15 cellular contexts compared by ENCODE assay signal in the genomic region with DNA sequence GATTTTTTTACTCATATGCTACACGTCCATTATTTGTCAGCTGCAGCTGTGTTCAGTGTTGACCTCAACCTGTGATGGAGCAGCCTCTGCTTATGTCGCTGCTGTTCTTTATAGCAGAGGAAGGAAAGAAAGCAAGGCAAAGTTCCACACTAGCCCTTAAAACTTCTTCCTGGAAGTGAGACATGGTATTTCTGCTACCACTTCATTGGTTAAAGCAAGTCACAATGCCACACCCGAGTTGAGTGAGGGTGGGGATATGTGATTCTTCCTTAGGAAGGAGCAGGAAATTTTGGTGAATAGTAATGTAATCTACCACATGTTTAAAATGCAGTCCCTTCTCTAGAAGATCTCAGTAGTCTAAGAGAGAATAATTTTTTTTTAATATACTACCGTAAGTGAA.
"Had no signal": no experiment of that assay in that cellular context is flagged by ENCODE, and none has a peak within 500 bp of the region (broad histone marks: within the 10 kb centered on the region; RNA-seq: fewer than 3 reads in every experiment).

No MANE protein-coding gene starts in this region.

- H3K27me3 ChIP-seq: body of pancreas, tibial nerve had no signal

- H3K9me3 ChIP-seq: body of pancreas, tibial nerve had no signal

- DNase-seq: activated CD4-positive, alpha-beta T cell treated with anti-CD3 and anti-CD28 coated beads for 1 hour; activated CD4-positive, alpha-beta T cell treated with anti-CD3 and anti-CD28 coated beads, Interleukin-2, amount 50 U/mL, for 48 hours; activated T-cell treated with anti-CD3 and anti-CD28 coated beads for 4 hours; body of pancreas; central memory CD4-positive, alpha-beta T cell; left cardiac atrium; occipital lobe; posterior cingulate gyrus; stimulated activated CD4-positive, alpha-beta T cell treated with anti-CD3 and anti-CD28 coated beads, Interleukin-12 subunit alpha, Interleukin-12 subunit beta, amount 100 ng/mL, for 4 hours; stimulated activated CD4-positive, alpha-beta T cell treated with anti-CD3 and anti-CD28 coated beads, Interleukin-1b, Interleukin-23, amount 100 ng/mL, for 48 hours; stimulated activated CD8-positive, alpha-beta memory T cell treated with anti-CD3 and anti-CD28 coated beads, Interleukin-4, amount 100 ng/mL, for 48 hours; stimulated activated naive CD4-positive, alpha-beta T cell; WERI-Rb-1 had no signal

- H3K36me3 ChIP-seq: tibial nerve, WERI-Rb-1 had no signal

- H3K4me3 ChIP-seq: body of pancreas, lung, tibial nerve had no signal

- ATAC-seq: body of pancreas, left cardiac atrium had no signal

- H3K27ac ChIP-seq: tibial nerve, WERI-Rb-1 had no signal
